In genomic region chr7:3591150-3591549, GRCh38 we compare ENCODE assay signal across 1 cellular context.
TF ChIP-seq lines count a peak whose summit lies in the region.

No MANE protein-coding gene starts in this region.

TF ChIP-seq in GM23338, 12 proteins besides CTCF, POLR2A, EP300 and RAD21 (continued from another document):
- TF ChIP-seq ETS1 (IDR thresholded peaks at IDR 0.05) (no peak), EZH2 (IDR thresholded peaks at IDR 0.05; ENCODE audit: low read depth, unreplicated experiment) (no peak), EZH2phosphoT487 (IDR thresholded peaks at IDR 0.05; ENCODE audit: unreplicated experiment) (no peak), REST (IDR thresholded peaks at IDR 0.05; ENCODE audit: unreplicated experiment) (no peak), POLR2AphosphoS5 (IDR thresholded peaks at IDR 0.05; ENCODE audit: low read depth) (no peak), JUNB (IDR thresholded peaks at IDR 0.05; ENCODE audit: unreplicated experiment) (no peak), ZNF114 (CRISPR knock-in tag; IDR thresholded peaks at IDR 0.05) (no peak), STAT1 (IDR thresholded peaks at IDR 0.05; ENCODE audit: unreplicated experiment) (no peak), NANOG (IDR thresholded peaks at IDR 0.05; ENCODE audit: borderline replicate concordance) (no peak)
